ENCODE assay signal across 12 cellular contexts in the genomic region with DNA sequence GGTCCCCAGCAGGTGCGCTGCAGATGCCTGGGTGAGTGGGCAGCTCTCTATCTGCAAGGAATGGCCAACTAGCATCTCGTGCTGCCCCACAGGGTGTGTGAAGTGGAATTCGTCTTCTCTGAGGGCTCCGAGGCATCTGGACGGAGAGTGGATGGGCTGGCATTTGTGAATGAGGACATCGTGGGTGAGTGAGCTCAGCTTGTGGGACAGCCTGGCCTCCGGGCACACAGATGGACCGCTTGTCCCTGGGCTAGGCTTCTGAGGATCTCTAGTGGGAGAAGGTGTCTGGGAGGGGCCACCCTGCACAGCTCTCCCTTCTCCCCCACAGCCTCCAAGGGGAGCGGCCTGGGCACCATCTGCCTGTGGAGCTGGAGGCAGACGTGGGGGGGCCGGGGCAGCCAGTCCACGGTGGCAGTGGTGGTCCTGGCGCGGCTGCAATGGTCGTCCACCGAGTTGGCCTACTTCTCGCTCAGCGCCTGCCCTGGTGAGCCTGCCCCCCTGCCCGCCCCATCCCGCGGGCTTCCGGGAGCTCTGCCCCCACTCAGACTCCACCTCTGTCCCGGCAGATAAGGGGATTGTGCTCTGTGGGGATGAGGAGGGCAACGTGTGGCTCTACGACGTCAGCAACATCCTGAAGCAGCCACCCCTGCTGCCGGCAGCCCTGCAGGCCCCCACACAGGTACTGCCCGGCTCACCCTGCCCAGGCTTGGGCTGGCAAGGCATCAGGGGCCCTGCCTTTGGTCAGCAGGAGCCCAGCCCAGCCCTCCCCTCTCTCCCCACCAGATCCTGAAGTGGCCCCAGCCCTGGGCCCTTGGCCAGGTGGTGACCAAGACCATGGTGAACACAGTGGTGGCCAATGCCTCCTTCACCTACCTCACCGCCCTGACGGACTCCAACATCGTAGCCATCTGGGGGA.
A peak's percentile ranks its signal among the peaks of the same experiment; 100 is the strongest.
DNase-seq lines count a peak whose midpoint lies in the region; ATAC-seq and TF ChIP-seq lines count a peak whose summit lies in the region.
"Had no signal": no experiment of that assay in that cellular context is flagged by ENCODE, and none has a peak within 500 bp of the region (broad histone marks: within the 10 kb centered on the region; RNA-seq: fewer than 3 reads in every experiment).

No MANE protein-coding gene starts in this region.

- peak; percentile 1 for DNase-seq in stimulated activated CD4-positive, alpha-beta T cell treated with anti-CD3 and anti-CD28 coated beads, Interleukin-15, amount 100 ng/mL, for 24 hours
- no peak for DNase-seq in stimulated activated CD4-positive, alpha-beta T cell treated with anti-CD3 and anti-CD28 coated beads, Interleukin-12 subunit alpha, Interleukin-12 subunit beta, amount 100 ng/mL, for 4 hours
- no peak for DNase-seq in central memory CD8-positive, alpha-beta T cell (ENCODE audit: low spot score in 2 of 2)
- DNase-seq in nephron progenitor cell (no peak), GM03348 (ENCODE audit: low spot score) (no peak), GM20000 (ENCODE audit: low spot score) (no peak)
- DNase-seq in effector CD4-positive, alpha-beta T cell = no peak
- DNase-seq: effector CD8-positive, alpha-beta T cell; naive thymus-derived CD4-positive, alpha-beta T cell; NCI-H1105; stimulated activated CD4-positive, alpha-beta T cell treated with anti-CD3 and anti-CD28 coated beads, Interleukin-1b, Interleukin-23, amount 100 ng/mL, for 48 hours had no signal

- peaks cover 19% of the 10 kb centered on the region for H3K36me3 Mint-ChIP-seq in central memory CD8-positive, alpha-beta T cell (ENCODE audit: insufficient read depth)
- H3K36me3 Mint-ChIP-seq in nephron progenitor cell (ENCODE audit: low read depth) = no peaks in the 10 kb centered on the region

- H3K27me3 Mint-ChIP-seq in central memory CD8-positive, alpha-beta T cell = no peaks in the 10 kb centered on the region
- H3K27me3 Mint-ChIP-seq in nephron progenitor cell (ENCODE audit: low read depth, poor library complexity) = no peaks in the 10 kb centered on the region
- H3K27me3 Mint-ChIP-seq: naive thymus-derived CD4-positive, alpha-beta T cell had no signal

- no peaks in the 10 kb centered on the region for H3K4me1 Mint-ChIP-seq in central memory CD8-positive, alpha-beta T cell
- H3K4me1 Mint-ChIP-seq in nephron progenitor cell = no peaks in the 10 kb centered on the region

- H3K4me3 Mint-ChIP-seq in central memory CD8-positive, alpha-beta T cell = no peak overlapping the region
- H3K4me3 Mint-ChIP-seq in nephron progenitor cell = no peak overlapping the region
- H3K4me3 Mint-ChIP-seq: naive thymus-derived CD4-positive, alpha-beta T cell had no signal

- H3K9me3 Mint-ChIP-seq in central memory CD8-positive, alpha-beta T cell = no peaks in the 10 kb centered on the region
- H3K9me3 Mint-ChIP-seq in nephron progenitor cell = no peaks in the 10 kb centered on the region
- H3K9me3 Mint-ChIP-seq: naive thymus-derived CD4-positive, alpha-beta T cell had no signal

- no peak for TF ChIP-seq CTCF in nephron progenitor cell (IDR thresholded peaks at IDR 0.05)
- TF ChIP-seq CTCF in GM20000 (IDR thresholded peaks at IDR 0.05; ENCODE audit: extremely low read depth, missing control alignments) = no peak

- no peak for ATAC-seq in central memory CD8-positive, alpha-beta T cell (replicated peaks; ENCODE audit: extremely low read depth, poor library complexity, severe bottlenecking)
- no peak for ATAC-seq in HG03097 (IDR thresholded peaks at IDR 0.05; ENCODE audit: low FRiP score, unreplicated experiment)
- ATAC-seq: naive thymus-derived CD4-positive, alpha-beta T cell had no signal

- H3K27ac Mint-ChIP-seq in central memory CD8-positive, alpha-beta T cell (ENCODE audit: low read depth) = peak overlapping the region; percentile 83
- peak overlapping the region; percentile 77 for H3K27ac Mint-ChIP-seq in nephron progenitor cell
